In genomic region chr17:14095630-14096029, GRCh38 we compare ENCODE assay signal across 1 cellular context.
TF ChIP-seq lines count a peak whose summit lies in the region.

No MANE protein-coding gene starts in this region.

TF ChIP-seq in GM23338, 12 proteins besides CTCF, POLR2A, EP300 and RAD21 (continued from another document):
- TF ChIP-seq, protein P1, sequence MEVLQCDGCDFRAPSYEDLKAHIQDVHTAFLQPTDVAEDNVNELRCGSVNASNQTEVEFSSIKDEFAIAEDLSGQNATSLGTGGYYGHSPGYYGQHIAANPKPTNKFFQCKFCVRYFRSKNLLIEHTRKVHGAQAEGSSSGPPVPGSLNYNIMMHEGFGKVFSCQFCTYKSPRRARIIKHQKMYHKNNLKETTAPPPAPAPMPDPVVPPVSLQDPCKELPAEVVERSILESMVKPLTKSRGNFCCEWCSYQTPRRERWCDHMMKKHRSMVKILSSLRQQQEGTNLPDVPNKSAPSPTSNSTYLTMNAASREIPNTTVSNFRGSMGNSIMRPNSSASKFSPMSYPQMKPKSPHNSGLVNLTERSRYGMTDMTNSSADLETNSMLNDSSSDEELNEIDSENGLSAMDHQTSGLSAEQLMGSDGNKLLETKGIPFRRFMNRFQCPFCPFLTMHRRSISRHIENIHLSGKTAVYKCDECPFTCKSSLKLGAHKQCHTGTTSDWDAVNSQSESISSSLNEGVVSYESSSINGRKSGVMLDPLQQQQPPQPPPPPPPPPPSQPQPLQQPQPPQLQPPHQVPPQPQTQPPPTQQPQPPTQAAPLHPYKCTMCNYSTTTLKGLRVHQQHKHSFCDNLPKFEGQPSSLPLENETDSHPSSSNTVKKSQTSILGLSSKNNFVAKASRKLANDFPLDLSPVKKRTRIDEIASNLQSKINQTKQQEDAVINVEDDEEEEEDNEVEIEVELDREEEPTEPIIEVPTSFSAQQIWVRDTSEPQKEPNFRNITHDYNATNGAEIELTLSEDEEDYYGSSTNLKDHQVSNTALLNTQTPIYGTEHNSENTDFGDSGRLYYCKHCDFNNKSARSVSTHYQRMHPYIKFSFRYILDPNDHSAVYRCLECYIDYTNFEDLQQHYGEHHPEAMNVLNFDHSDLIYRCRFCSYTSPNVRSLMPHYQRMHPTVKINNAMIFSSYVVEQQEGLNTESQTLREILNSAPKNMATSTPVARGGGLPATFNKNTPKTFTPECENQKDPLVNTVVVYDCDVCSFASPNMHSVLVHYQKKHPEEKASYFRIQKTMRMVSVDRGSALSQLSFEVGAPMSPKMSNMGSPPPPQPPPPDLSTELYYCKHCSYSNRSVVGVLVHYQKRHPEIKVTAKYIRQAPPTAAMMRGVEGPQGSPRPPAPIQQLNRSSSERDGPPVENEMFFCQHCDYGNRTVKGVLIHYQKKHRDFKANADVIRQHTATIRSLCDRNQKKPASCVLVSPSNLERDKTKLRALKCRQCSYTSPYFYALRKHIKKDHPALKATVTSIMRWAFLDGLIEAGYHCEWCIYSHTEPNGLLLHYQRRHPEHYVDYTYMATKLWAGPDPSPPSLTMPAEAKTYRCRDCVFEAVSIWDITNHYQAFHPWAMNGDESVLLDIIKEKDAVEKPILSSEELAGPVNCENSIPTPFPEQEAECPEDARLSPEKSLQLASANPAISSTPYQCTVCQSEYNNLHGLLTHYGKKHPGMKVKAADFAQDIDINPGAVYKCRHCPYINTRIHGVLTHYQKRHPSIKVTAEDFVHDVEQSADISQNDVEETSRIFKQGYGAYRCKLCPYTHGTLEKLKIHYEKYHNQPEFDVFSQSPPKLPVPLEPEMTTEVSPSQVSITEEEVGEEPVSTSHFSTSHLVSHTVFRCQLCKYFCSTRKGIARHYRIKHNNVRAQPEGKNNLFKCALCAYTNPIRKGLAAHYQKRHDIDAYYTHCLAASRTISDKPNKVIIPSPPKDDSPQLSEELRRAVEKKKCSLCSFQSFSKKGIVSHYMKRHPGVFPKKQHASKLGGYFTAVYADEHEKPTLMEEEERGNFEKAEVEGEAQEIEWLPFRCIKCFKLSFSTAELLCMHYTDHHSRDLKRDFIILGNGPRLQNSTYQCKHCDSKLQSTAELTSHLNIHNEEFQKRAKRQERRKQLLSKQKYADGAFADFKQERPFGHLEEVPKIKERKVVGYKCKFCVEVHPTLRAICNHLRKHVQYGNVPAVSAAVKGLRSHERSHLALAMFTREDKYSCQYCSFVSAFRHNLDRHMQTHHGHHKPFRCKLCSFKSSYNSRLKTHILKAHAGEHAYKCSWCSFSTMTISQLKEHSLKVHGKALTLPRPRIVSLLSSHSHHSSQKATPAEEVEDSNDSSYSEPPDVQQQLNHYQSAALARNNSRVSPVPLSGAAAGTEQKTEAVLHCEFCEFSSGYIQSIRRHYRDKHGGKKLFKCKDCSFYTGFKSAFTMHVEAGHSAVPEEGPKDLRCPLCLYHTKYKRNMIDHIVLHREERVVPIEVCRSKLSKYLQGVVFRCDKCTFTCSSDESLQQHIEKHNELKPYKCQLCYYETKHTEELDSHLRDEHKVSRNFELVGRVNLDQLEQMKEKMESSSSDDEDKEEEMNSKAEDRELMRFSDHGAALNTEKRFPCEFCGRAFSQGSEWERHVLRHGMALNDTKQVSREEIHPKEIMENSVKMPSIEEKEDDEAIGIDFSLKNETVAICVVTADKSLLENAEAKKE (CRISPR knock-in tag; IDR thresholded peaks at IDR 0.05), result no peak
- no peak for TF ChIP-seq JUNB (IDR thresholded peaks at IDR 0.05; ENCODE audit: unreplicated experiment)
- TF ChIP-seq POLR2AphosphoS5 (IDR thresholded peaks at IDR 0.05; ENCODE audit: low read depth), result no peak
- TF ChIP-seq STAT1 (IDR thresholded peaks at IDR 0.05; ENCODE audit: unreplicated experiment), result no peak
- TF ChIP-seq ZNF114 (CRISPR knock-in tag; IDR thresholded peaks at IDR 0.05), result no peak
- TF ChIP-seq NANOG (IDR thresholded peaks at IDR 0.05; ENCODE audit: borderline replicate concordance), result no peak
- TF ChIP-seq EZH2 (IDR thresholded peaks at IDR 0.05; ENCODE audit: low read depth, unreplicated experiment), result no peak
- TF ChIP-seq REST (IDR thresholded peaks at IDR 0.05; ENCODE audit: unreplicated experiment), result no peak
